In the genomic region with DNA sequence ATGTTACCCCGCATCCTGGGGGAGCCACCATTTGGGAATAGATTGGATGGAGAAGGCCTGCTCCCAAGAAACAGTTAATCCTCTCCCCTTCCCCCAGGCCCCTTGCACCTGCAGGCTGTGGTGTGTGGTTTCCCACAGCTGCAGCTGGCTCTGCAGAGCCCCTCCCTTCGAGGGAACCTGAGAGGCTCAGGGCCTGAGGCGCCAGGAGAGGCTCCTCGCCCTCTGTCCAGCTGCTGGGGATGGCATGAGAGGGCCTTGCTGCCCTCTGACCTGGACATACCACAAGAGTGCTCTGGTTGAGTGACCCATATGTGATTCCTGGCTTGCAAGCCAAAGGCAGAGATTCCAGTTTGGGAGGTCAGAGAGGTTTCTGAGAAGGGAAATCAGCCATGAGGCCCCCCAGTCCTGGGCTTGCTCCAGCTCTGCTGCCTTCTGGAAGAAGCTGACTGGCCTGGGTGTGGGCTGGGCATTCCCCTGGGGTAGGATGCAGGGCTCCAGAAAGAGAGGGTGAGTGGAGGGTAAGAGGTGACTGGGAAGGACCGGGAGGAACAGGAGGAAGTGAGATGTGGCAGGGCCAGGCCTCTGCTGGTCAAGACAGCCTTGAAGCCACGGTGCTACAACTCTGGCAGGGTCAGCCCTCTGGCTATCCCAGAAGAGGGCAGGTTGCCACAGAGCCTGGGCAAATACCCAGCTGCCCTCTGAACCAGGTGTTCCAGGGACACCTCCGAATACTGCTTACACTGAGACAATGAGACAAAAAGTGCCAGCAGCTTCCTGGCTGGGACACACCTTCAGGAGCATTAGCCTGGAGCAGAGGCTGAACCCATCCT, we compare ENCODE assay signal across 9 cellular contexts. TPM values are rescaled to one million over a fixed set of nuclear protein-coding genes. Genes with fewer than 3 reads are reported as not detected.
A peak's percentile ranks its signal among the peaks of the same experiment; 100 is the strongest.
DNase-seq lines count a peak whose midpoint lies in the region; ATAC-seq and TF ChIP-seq lines count a peak whose summit lies in the region.
"Had no signal": no experiment of that assay in that cellular context is flagged by ENCODE, and none has a peak within 500 bp of the region (broad histone marks: within the 10 kb centered on the region; RNA-seq: fewer than 3 reads in every experiment).

No MANE protein-coding gene starts in this region.

- DNase-seq in AG10803 (ENCODE audit: low read depth) (peak; percentile 31), GM13977 (ENCODE audit: low spot score) (peak; percentile 71), NCI-H187 treated with DMSO at 0.1 percent for 48 hours (lab: John Stamatoyannopoulos, UW) (peak; percentile 26), adrenal gland (peak in 5 of 7 donors; percentile 12 to 66 (median 46)), prostate gland (ENCODE audit: low spot score) (no peak), HK-2 (ENCODE audit: unreplicated experiment) (no peak)

- no peak overlapping the region for H3K9ac ChIP-seq in muscle layer of colon (ENCODE audit: low read length)

- intact Hi-C loops in adrenal gland (cut with DNase I) (loop anchor here in 1 of 2 donors (5.0 kb wide), 1 partner anchor 47 kb away; no protein-coding TSS in a partner anchor), prostate gland (cut with DNase I) (no loop called here)

- H3K9me3 ChIP-seq in adrenal gland (replicated peaks in 1 of 3) (no peaks in the 10 kb centered on the region), muscle layer of colon (ENCODE audit: low read length) (no peaks in the 10 kb centered on the region), prostate gland (no peaks in the 10 kb centered on the region)
- H3K9me3 ChIP-seq: upper lobe of left lung had no signal

- H3K27ac ChIP-seq in adrenal gland (no peak overlapping the region), muscle layer of colon (ENCODE audit: low read depth, low read length) (peak overlapping the region; percentile 57), prostate gland (no peak overlapping the region)

- H3K4me1 ChIP-seq in adrenal gland (replicated peaks in 1 of 2) (peaks cover 3 to 11% of the 10 kb centered on the region in 2 donors), muscle layer of colon (ENCODE audit: insufficient read depth, low read length) (peaks cover 31% of the 10 kb centered on the region), prostate gland (replicated peaks) (no peaks in the 10 kb centered on the region)

- ATAC-seq in HG02798 (IDR thresholded peaks at IDR 0.05; ENCODE audit: poor library complexity, unreplicated experiment), result peak; percentile 79

- in situ Hi-C loops in GM13977 (cut with MboI; ENCODE audit: low pct_unique_long_range_greater_than_20kb, low sequenced_read_pairs, unreplicated experiment), result no loop called here

- 30 to 58% (median 47%) methylated on average over 3 to 7 of the region's 7 CpGs for WGBS in adrenal gland, 4 donors
- WGBS in prostate gland, result 56% methylated on average over 7 of the region's 7 CpGs

- TF ChIP-seq POLR2A in adrenal gland (IDR thresholded peaks at IDR 0.05), result no peak
- TF ChIP-seq POLR2A in prostate gland (IDR thresholded peaks at IDR 0.05), result no peak

- TF ChIP-seq CTCF in AG10803 (conservative IDR thresholded peaks at IDR 0.05; ENCODE audit: low read length) (no peak), GM13977 (IDR thresholded peaks at IDR 0.05; ENCODE audit: extremely low read depth, insufficient read depth, missing control alignments) (no peak), adrenal gland (IDR thresholded peaks at IDR 0.05) (no peak), prostate gland (IDR thresholded peaks at IDR 0.05) (no peak)

- H3K4me3 ChIP-seq in AG10803 (ENCODE audit: low read length) (no peak overlapping the region), adrenal gland (no peak overlapping the region), muscle layer of colon (ENCODE audit: low read depth in 1 of 2, low read length in 2 of 2) (no peak overlapping the region), prostate gland (no peak overlapping the region)
- H3K4me3 ChIP-seq: upper lobe of left lung had no signal

- H3K27me3 ChIP-seq in adrenal gland (no peaks in the 10 kb centered on the region), muscle layer of colon (ENCODE audit: control insufficient read depth in 1 of 2, insufficient read depth in 2 of 2, low read length in 2 of 2) (no peaks in the 10 kb centered on the region), prostate gland (replicated peaks; ENCODE audit: insufficient read depth) (no peaks in the 10 kb centered on the region)
- H3K27me3 ChIP-seq: upper lobe of left lung had no signal

- H3K36me3 ChIP-seq in adrenal gland (replicated peaks in 1 of 2), result no peaks in the 10 kb centered on the region
- no peaks in the 10 kb centered on the region for H3K36me3 ChIP-seq in muscle layer of colon (ENCODE audit: insufficient read depth, low read length)
- no peaks in the 10 kb centered on the region for H3K36me3 ChIP-seq in prostate gland
- H3K36me3 ChIP-seq: upper lobe of left lung had no signal

RNA-seq across cellular contexts. Expression of gene SRP14, which starts 16.0 kb away (rescaled TPM):
- total RNA-seq in adrenal gland (100 to 1,000 TPM; 173 to 689 (median 275) TPM), prostate gland (100 to 1,000 TPM; 366 to 428 TPM)
- 100 to 1,000 TPM; 352 to 989 (median 549) TPM for polyA plus RNA-seq in adrenal gland

RNA-seq across cellular contexts. Expression of gene BMF, which starts 53.7 kb away (rescaled TPM):
- total RNA-seq in adrenal gland (10 to 100 TPM in 3 of 8 donors, 1 to 10 TPM in 5; 4.8 to 12.8 (median 7.7) TPM), prostate gland (10 to 100 TPM in 1 of 2 donors, 1 to 10 TPM in 1; 8.8 to 19.0 TPM)
- polyA plus RNA-seq in adrenal gland, result 1 to 10 TPM; 1.3 to 9.3 (median 2.5) TPM

Comparison
In these comparisons a context has a peak if more than half of its experiments do, and no peak if none do; other contexts are left out.
1. DNase-seq: peak in AG10803 (single experiment), GM13977 (single experiment), NCI-H187 treated with DMSO at 0.1 percent for 48 hours (single experiment) and adrenal gland (5 of 7); none in prostate gland (single experiment) and HK-2 (single experiment).